ENCODE assay signal across 24 cellular contexts in the genomic region with DNA sequence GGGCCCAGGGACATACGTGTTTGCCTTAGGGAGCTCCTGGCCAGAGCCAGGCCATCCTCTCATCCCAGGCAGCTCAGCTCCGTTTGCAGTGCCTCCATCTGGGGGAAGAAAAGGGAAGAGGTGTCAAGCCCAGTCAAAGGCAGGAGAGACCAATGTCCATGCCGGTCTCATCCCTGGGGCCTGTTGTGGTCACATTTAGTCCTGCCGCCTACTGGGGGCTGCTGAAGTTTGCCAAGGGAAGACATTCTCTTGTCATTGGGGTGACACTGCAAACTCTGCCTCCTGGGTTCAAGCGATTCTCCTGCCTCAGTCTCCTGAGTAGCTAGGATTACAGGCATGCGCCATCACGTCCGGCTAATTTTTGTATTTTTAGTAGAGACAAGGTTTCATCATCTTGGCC.
"Had no signal": no experiment of that assay in that cellular context is flagged by ENCODE, and none has a peak within 500 bp of the region (broad histone marks: within the 10 kb centered on the region; RNA-seq: fewer than 3 reads in every experiment).

No MANE protein-coding gene starts in this region.

- H3K9me3 ChIP-seq: colonic mucosa, esophagus muscularis mucosa, esophagus squamous epithelium, gastrocnemius medialis, gastroesophageal sphincter, heart right ventricle had no signal

- ATAC-seq: effector memory CD8-positive, alpha-beta T cell; esophagus mucosa; foreskin keratinocyte; gastrocnemius medialis; gastroesophageal sphincter; heart right ventricle had no signal

- H3K4me3 Mint-ChIP-seq: dendritic cell treated with granulocyte-macrophage colony-stimulating factor and Interleukin-4, amounts not matched to agents 40 ng/mL and 50 ng/mL, for 4 days; effector memory CD8-positive, alpha-beta T cell; endodermal cell had no signal

- H3K27me3 Mint-ChIP-seq: dendritic cell treated with granulocyte-macrophage colony-stimulating factor and Interleukin-4, amounts not matched to agents 40 ng/mL and 50 ng/mL, for 4 days had no signal

- H3K4me3 ChIP-seq: colonic mucosa, coronary artery, dorsolateral prefrontal cortex, esophagus muscularis mucosa, esophagus squamous epithelium, gastrocnemius medialis, gastroesophageal sphincter, heart right ventricle had no signal

- H3K27ac ChIP-seq: colonic mucosa, coronary artery, dorsolateral prefrontal cortex, epithelial cell of prostate, esophagus muscularis mucosa, esophagus squamous epithelium, foreskin keratinocyte, gastrocnemius medialis, gastroesophageal sphincter, heart right ventricle had no signal

- H3K27me3 ChIP-seq: colonic mucosa, foreskin keratinocyte had no signal

- H3K27ac Mint-ChIP-seq: dendritic cell treated with granulocyte-macrophage colony-stimulating factor and Interleukin-4, amounts not matched to agents 40 ng/mL and 50 ng/mL, for 4 days; effector memory CD8-positive, alpha-beta T cell; endodermal cell had no signal

- H3K9me3 Mint-ChIP-seq: dendritic cell treated with granulocyte-macrophage colony-stimulating factor and Interleukin-4, amounts not matched to agents 40 ng/mL and 50 ng/mL, for 4 days; endodermal cell had no signal

- H3K4me1 ChIP-seq: colonic mucosa, esophagus muscularis mucosa, esophagus squamous epithelium, foreskin keratinocyte, gastrocnemius medialis, gastroesophageal sphincter, heart right ventricle had no signal

- H3K36me3 ChIP-seq: colonic mucosa, esophagus muscularis mucosa, esophagus squamous epithelium, gastrocnemius medialis, gastroesophageal sphincter, heart right ventricle had no signal

- DNase-seq: colonic mucosa; cortex of kidney; dermis blood vessel endothelial cell; dorsolateral prefrontal cortex; effector CD4-positive, alpha-beta T cell; effector CD8-positive, alpha-beta T cell; effector memory CD4-positive, alpha-beta T cell; effector memory CD8-positive, alpha-beta T cell; endodermal cell; erythroblast; esophagus squamous epithelium; foreskin fibroblast; foreskin keratinocyte; foreskin melanocyte; gastrocnemius medialis; glutamatergic neuron; head of caudate nucleus; heart right ventricle had no signal
